11 cellular contexts compared by ENCODE assay signal in genomic region chr9:115694014-115694413, GRCh38.
DNase-seq lines count a peak whose midpoint lies in the region; ATAC-seq and TF ChIP-seq lines count a peak whose summit lies in the region.
"Had no signal": no experiment of that assay in that cellular context is flagged by ENCODE, and none has a peak within 500 bp of the region (broad histone marks: within the 10 kb centered on the region; RNA-seq: fewer than 3 reads in every experiment).

No MANE protein-coding gene starts in this region.

- no peak for ATAC-seq in activated T-cell treated with anti-CD3 and anti-CD28 coated beads, Interleukin-2, amount 50 U/mL, for 4 hours
- ATAC-seq in HG02763 (IDR thresholded peaks at IDR 0.05; ENCODE audit: unreplicated experiment), result no peak

- H3K36me3 ChIP-seq in OCI-LY7 (ENCODE audit: insufficient read depth, low read length), result no peaks in the 10 kb centered on the region
- H3K36me3 ChIP-seq: ovary had no signal

- H3K9me3 Mint-ChIP-seq in osteocyte (ENCODE audit: unreplicated experiment), result peaks cover 9% of the 10 kb centered on the region
- no peaks in the 10 kb centered on the region for H3K9me3 Mint-ChIP-seq in activated T-cell treated with anti-CD3 and anti-CD28 coated beads, Interleukin-2, amount 50 U/mL, for 4 hours
- H3K9me3 Mint-ChIP-seq: activated naive CD8-positive, alpha-beta T cell treated with anti-CD3 and anti-CD28 coated beads for 36 hours had no signal

- intact Hi-C loops in OCI-LY7 (cut with micrococcal nuclease; ENCODE audit: unreplicated experiment), result no loop called here

- H3K27ac Mint-ChIP-seq in osteocyte (ENCODE audit: unreplicated experiment), result peak overlapping the region; percentile 51
- H3K27ac Mint-ChIP-seq: activated naive CD8-positive, alpha-beta T cell treated with anti-CD3 and anti-CD28 coated beads for 36 hours had no signal

- H3K79me2 ChIP-seq in OCI-LY7 (ENCODE audit: insufficient read depth, low read depth, low read length), result no peaks in the 10 kb centered on the region

- TF ChIP-seq CTCF in OCI-LY7 (conservative IDR thresholded peaks at IDR 0.05; ENCODE audit: low read length) (peak; percentile 30; the same call in 1 of the 2 replicates), osteocyte (IDR thresholded peaks at IDR 0.05) (peak; percentile 66)

- no peaks in the 10 kb centered on the region for H3K27me3 Mint-ChIP-seq in osteocyte (ENCODE audit: unreplicated experiment)
- H3K27me3 Mint-ChIP-seq in activated T-cell treated with anti-CD3 and anti-CD28 coated beads, Interleukin-2, amount 50 U/mL, for 4 hours (ENCODE audit: low read depth), result no peaks in the 10 kb centered on the region

- POLR2A ChIA-PET in OCI-LY7 (lab: Charles Lee), result no interaction called here

- H3K36me3 Mint-ChIP-seq in osteocyte (ENCODE audit: unreplicated experiment), result peaks cover 2% of the 10 kb centered on the region
- H3K36me3 Mint-ChIP-seq in activated T-cell treated with anti-CD3 and anti-CD28 coated beads, Interleukin-2, amount 50 U/mL, for 4 hours (ENCODE audit: insufficient read depth), result no peaks in the 10 kb centered on the region
- H3K36me3 Mint-ChIP-seq: activated naive CD8-positive, alpha-beta T cell treated with anti-CD3 and anti-CD28 coated beads for 36 hours had no signal

- CTCF ChIA-PET in OCI-LY7 (lab: Charles Lee; ENCODE audit: unreplicated experiment), result no interaction called here

- no peak overlapping the region for H3K4me3 ChIP-seq in OCI-LY7 (ENCODE audit: low read depth, low read length, poor library complexity, severe bottlenecking)
- H3K4me3 ChIP-seq: ovary had no signal

- DNase-seq in H4 (ENCODE audit: low spot score) (peak; percentile 79), OCI-LY7 (ENCODE audit: low spot score) (no peak), fibroblast of peridontal ligament (ENCODE audit: extremely low read depth) (peak; percentile 99), osteocyte (ENCODE audit: extremely low spot score, unreplicated experiment) (no peak), DMS79 treated with DMSO at 0.1 percent for 48 hours (lab: John Stamatoyannopoulos, UW) (no peak)
- DNase-seq in activated T-cell treated with anti-CD3 and anti-CD28 coated beads, Interleukin-2, amount 50 U/mL, for 4 hours, result no peak
- DNase-seq in stimulated activated naive CD4-positive, alpha-beta T cell (lab: John Stamatoyannopoulos, UW), result no peak
- DNase-seq: activated naive CD8-positive, alpha-beta T cell treated with anti-CD3 and anti-CD28 coated beads for 36 hours; NCI-H345; ovary had no signal

- H3K4me3 Mint-ChIP-seq in osteocyte (ENCODE audit: unreplicated experiment), result no peak overlapping the region
- H3K4me3 Mint-ChIP-seq in activated T-cell treated with anti-CD3 and anti-CD28 coated beads, Interleukin-2, amount 50 U/mL, for 4 hours, result no peak overlapping the region
- H3K4me3 Mint-ChIP-seq: activated naive CD8-positive, alpha-beta T cell treated with anti-CD3 and anti-CD28 coated beads for 36 hours had no signal

- no peak overlapping the region for H3K4me2 ChIP-seq in OCI-LY7 (ENCODE audit: low read length)

- no peaks in the 10 kb centered on the region for H3K9me3 ChIP-seq in OCI-LY7 (ENCODE audit: low read length)
- H3K9me3 ChIP-seq: ovary had no signal

- H4K20me1 ChIP-seq in OCI-LY7 (ENCODE audit: insufficient read depth, low read length), result no peaks in the 10 kb centered on the region

- no peaks in the 10 kb centered on the region for H3K4me1 ChIP-seq in OCI-LY7 (ENCODE audit: insufficient read depth, low read length, poor library complexity, severe bottlenecking)

- peaks cover 48% of the 10 kb centered on the region for H3K4me1 Mint-ChIP-seq in osteocyte (ENCODE audit: unreplicated experiment)
- H3K4me1 Mint-ChIP-seq in activated T-cell treated with anti-CD3 and anti-CD28 coated beads, Interleukin-2, amount 50 U/mL, for 4 hours (ENCODE audit: low read depth), result no peaks in the 10 kb centered on the region
- H3K4me1 Mint-ChIP-seq: activated naive CD8-positive, alpha-beta T cell treated with anti-CD3 and anti-CD28 coated beads for 36 hours had no signal

- H3K9me2 ChIP-seq in OCI-LY7 (ENCODE audit: insufficient read depth, low read length), result no peaks in the 10 kb centered on the region

- no TSS peak for BruUV-seq in OCI-LY7 (replicated peaks; lab: Mats Ljungman, UMichigan)

- H3K27ac ChIP-seq in OCI-LY7 (ENCODE audit: low read depth, low read length, poor library complexity, severe bottlenecking), result no peak overlapping the region
- H3K27ac ChIP-seq: ovary had no signal

- H2AFZ ChIP-seq in OCI-LY7 (ENCODE audit: low read length), result no peak overlapping the region

Comparison
In these comparisons a context has a peak if more than half of its experiments do, and no peak if none do; other contexts are left out.
1. DNase-seq: peak in H4 (single experiment) and fibroblast of peridontal ligament (single experiment); none in OCI-LY7 (single experiment), osteocyte (single experiment), activated T-cell treated with anti-CD3 and anti-CD28 coated beads, Interleukin-2, amount 50 U/mL, for 4 hours (single experiment), DMS79 treated with DMSO at 0.1 percent for 48 hours (single experiment) and stimulated activated naive CD4-positive, alpha-beta T cell (0 of 6).